ENCODE assay signal across 13 cellular contexts in genomic region chr1:41314376-41314775, GRCh38. TPM values are rescaled to one million over a fixed set of nuclear protein-coding genes. Genes with fewer than 3 reads are reported as not detected.
A peak's percentile ranks its signal among the peaks of the same experiment; 100 is the strongest.
DNase-seq lines count a peak whose midpoint lies in the region; TF ChIP-seq lines count a peak whose summit lies in the region.
"Had no signal": no experiment of that assay in that cellular context is flagged by ENCODE, and none has a peak within 500 bp of the region (broad histone marks: within the 10 kb centered on the region; RNA-seq: fewer than 3 reads in every experiment).

No MANE protein-coding gene starts in this region.

- H3K27ac Mint-ChIP-seq in mesothelial cell of epicardium: peak overlapping the region; percentile 29

- TF ChIP-seq POLR2A in suprapubic skin (IDR thresholded peaks at IDR 0.05): no peak

- 74% methylated on average over 3 of the region's 3 CpGs for WGBS in suprapubic skin

- H3K4me1 Mint-ChIP-seq in mesothelial cell of epicardium: peaks cover 30% of the 10 kb centered on the region

- TF ChIP-seq EP300 in suprapubic skin (IDR thresholded peaks at IDR 0.05): no peak

- H3K9me3 ChIP-seq in suprapubic skin: no peaks in the 10 kb centered on the region
- H3K9me3 ChIP-seq: HAP-1 had no signal

- no peaks in the 10 kb centered on the region for H3K36me3 ChIP-seq in suprapubic skin
- H3K36me3 ChIP-seq: HAP-1 had no signal

- no peak overlapping the region for H3K4me3 ChIP-seq in choroid plexus epithelial cell (ENCODE audit: low read depth, low read length)
- no peak overlapping the region for H3K4me3 ChIP-seq in suprapubic skin
- H3K4me3 ChIP-seq: HAP-1 had no signal

- H3K9me3 Mint-ChIP-seq in mesothelial cell of epicardium: no peaks in the 10 kb centered on the region

- H3K4me1 ChIP-seq in suprapubic skin: peaks cover 16% of the 10 kb centered on the region

- TF ChIP-seq CTCF in choroid plexus epithelial cell (conservative IDR thresholded peaks at IDR 0.05; ENCODE audit: low read depth, low read length): no peak
- no peak for TF ChIP-seq CTCF in mesothelial cell of epicardium (IDR thresholded peaks at IDR 0.05; ENCODE audit: unreplicated experiment)
- no peak for TF ChIP-seq CTCF in suprapubic skin (IDR thresholded peaks at IDR 0.05)

- H3K4me3 Mint-ChIP-seq in mesothelial cell of epicardium: no peak overlapping the region

- H3K27me3 ChIP-seq in suprapubic skin: no peaks in the 10 kb centered on the region

- H3K27ac ChIP-seq in suprapubic skin: no peak overlapping the region
- H3K27ac ChIP-seq: RWPE1 had no signal

- peaks cover 2% of the 10 kb centered on the region for H3K27me3 Mint-ChIP-seq in mesothelial cell of epicardium (ENCODE audit: low read depth)

- H3K36me3 Mint-ChIP-seq in mesothelial cell of epicardium: no peaks in the 10 kb centered on the region

- DNase-seq in AG20443 (ENCODE audit: low spot score) (peak; percentile 24), NCI-H226 (peak; percentile 39), choroid plexus epithelial cell (ENCODE audit: low read depth) (peak; percentile 38), mesothelial cell of epicardium (ENCODE audit: low spot score in 2 of 2, unreplicated experiment in 2 of 2) (no peak), NCI-H128 (lab: John Stamatoyannopoulos, UW; ENCODE audit: unreplicated experiment) (no peak), medulla oblongata (ENCODE audit: extremely low spot score) (no peak), kidney glomerular epithelial cell (lab: John Stamatoyannopoulos, UW) (no peak), suprapubic skin (ENCODE audit: low spot score in 2 of 2) (no peak)
- DNase-seq: C1 segment of cervical spinal cord, KG1, NCI-H510A had no signal

RNA-seq across cellular contexts. Expression of gene FOXO6, which starts 46.9 kb away (rescaled TPM):
- total RNA-seq in mesothelial cell of epicardium (34.8 to 38.4 TPM (median 37.4 TPM) in 3 replicates), suprapubic skin (1 to 10 TPM; 1.4 to 2.8 (median 1.6) TPM)

Comparison
In these comparisons a context has a peak if more than half of its experiments do, and no peak if none do; other contexts are left out.
1. DNase-seq: peak in AG20443 (single experiment), NCI-H226 (single experiment) and choroid plexus epithelial cell (single experiment); none in mesothelial cell of epicardium (0 of 2), NCI-H128 (single experiment), medulla oblongata (single experiment), kidney glomerular epithelial cell (single experiment) and suprapubic skin (0 of 2).